ENCODE assay signal across 14 cellular contexts in genomic region chr3:117548600-117548999, GRCh38.
DNase-seq lines count a peak whose midpoint lies in the region; ATAC-seq and FAIRE-seq lines count a peak whose summit lies in the region.
"Had no signal": no experiment of that assay in that cellular context is flagged by ENCODE, and none has a peak within 500 bp of the region (broad histone marks: within the 10 kb centered on the region; RNA-seq: fewer than 3 reads in every experiment).

No MANE protein-coding gene starts in this region.

- peak overlapping the region; percentile 4 for H3K4me3 ChIP-seq in adipocyte (ENCODE audit: low read length)
- H3K4me3 ChIP-seq: BLaER1, SJSA1 had no signal

- peaks cover 33% of the 10 kb centered on the region for H3K4me1 ChIP-seq in adipocyte (ENCODE audit: control insufficient read depth, insufficient read depth, low read length)
- H3K4me1 ChIP-seq: SJSA1 had no signal

- DNase-seq in HCEC 1CT: peak; percentile 31
- DNase-seq in adipocyte (ENCODE audit: low read depth): peak; percentile 6
- DNase-seq in glomerular visceral epithelial cell (ENCODE audit: extremely low spot score): peak; percentile 29
- no peak for DNase-seq in urothelium cell line (ENCODE audit: low spot score)
- no peak for DNase-seq in stimulated activated naive CD8-positive, alpha-beta T cell treated with anti-CD3 and anti-CD28 coated beads, Interleukin-15, amount 100 ng/mL, for 72 hours
- no peak for DNase-seq in activated CD4-positive, alpha-beta T cell treated with anti-CD3 and anti-CD28 coated beads, Interleukin-2, amount 10 ng/mL, durations not matched to agents 24 days and 14 days
- DNase-seq: NCI-H1930, NCI-H2171 treated with DMSO at 0.1 percent for 48 hours, NCI-H524 had no signal

- no peak overlapping the region for H3K27ac Mint-ChIP-seq in stimulated activated naive CD8-positive, alpha-beta T cell treated with anti-CD3 and anti-CD28 coated beads, Interleukin-15, amount 100 ng/mL, for 72 hours
- no peak overlapping the region for H3K27ac Mint-ChIP-seq in activated CD4-positive, alpha-beta T cell treated with anti-CD3 and anti-CD28 coated beads, Interleukin-2, amount 10 ng/mL, durations not matched to agents 24 days and 14 days

- H3K36me3 ChIP-seq in adipocyte (ENCODE audit: control insufficient read depth, insufficient read depth, low read length, severe bottlenecking): no peaks in the 10 kb centered on the region
- H3K36me3 ChIP-seq: BLaER1, SJSA1 had no signal

- no peaks in the 10 kb centered on the region for H3K27me3 Mint-ChIP-seq in stimulated activated naive CD8-positive, alpha-beta T cell treated with anti-CD3 and anti-CD28 coated beads, Interleukin-15, amount 100 ng/mL, for 72 hours
- H3K27me3 Mint-ChIP-seq in activated CD4-positive, alpha-beta T cell treated with anti-CD3 and anti-CD28 coated beads, Interleukin-2, amount 10 ng/mL, durations not matched to agents 24 days and 14 days: no peaks in the 10 kb centered on the region

- H3K4me3 Mint-ChIP-seq in stimulated activated naive CD8-positive, alpha-beta T cell treated with anti-CD3 and anti-CD28 coated beads, Interleukin-15, amount 100 ng/mL, for 72 hours: no peak overlapping the region
- H3K4me3 Mint-ChIP-seq in activated CD4-positive, alpha-beta T cell treated with anti-CD3 and anti-CD28 coated beads, Interleukin-2, amount 10 ng/mL, durations not matched to agents 24 days and 14 days: no peak overlapping the region

- FAIRE-seq in urothelium cell line (lab: Jason Lieb, UNC): peak; percentile 59
- FAIRE-seq: H54, HepG2 had no signal

- H3K9me3 ChIP-seq in adipocyte (ENCODE audit: control insufficient read depth, low read length): no peaks in the 10 kb centered on the region
- H3K9me3 ChIP-seq: BLaER1, SJSA1 had no signal

- H3K36me3 Mint-ChIP-seq in activated CD4-positive, alpha-beta T cell treated with anti-CD3 and anti-CD28 coated beads, Interleukin-2, amount 10 ng/mL, durations not matched to agents 24 days and 14 days (ENCODE audit: low read depth): no peaks in the 10 kb centered on the region

- ATAC-seq in stimulated activated naive CD8-positive, alpha-beta T cell treated with anti-CD3 and anti-CD28 coated beads, Interleukin-15, amount 100 ng/mL, for 72 hours: no peak
- no peak for ATAC-seq in GM19328 (IDR thresholded peaks at IDR 0.05; ENCODE audit: unreplicated experiment)
- ATAC-seq: HepG2 had no signal

- H3K9me3 Mint-ChIP-seq in stimulated activated naive CD8-positive, alpha-beta T cell treated with anti-CD3 and anti-CD28 coated beads, Interleukin-15, amount 100 ng/mL, for 72 hours: peaks cover 5 to 25% of the 10 kb centered on the region in 2 donors
- H3K9me3 Mint-ChIP-seq in activated CD4-positive, alpha-beta T cell treated with anti-CD3 and anti-CD28 coated beads, Interleukin-2, amount 10 ng/mL, durations not matched to agents 24 days and 14 days: no peaks in the 10 kb centered on the region

- H3K4me1 Mint-ChIP-seq in stimulated activated naive CD8-positive, alpha-beta T cell treated with anti-CD3 and anti-CD28 coated beads, Interleukin-15, amount 100 ng/mL, for 72 hours: no peaks in the 10 kb centered on the region
- H3K4me1 Mint-ChIP-seq in activated CD4-positive, alpha-beta T cell treated with anti-CD3 and anti-CD28 coated beads, Interleukin-2, amount 10 ng/mL, durations not matched to agents 24 days and 14 days: no peaks in the 10 kb centered on the region

- H3K9ac ChIP-seq in adipocyte (ENCODE audit: low read length): peak overlapping the region; percentile 7
- H3K9ac ChIP-seq: BLaER1 had no signal

- intact Hi-C loops in activated CD4-positive, alpha-beta T cell treated with anti-CD3 and anti-CD28 coated beads, Interleukin-2, amount 10 ng/mL, durations not matched to agents 24 days and 14 days (cut with micrococcal nuclease): no loop called here

- no peaks in the 10 kb centered on the region for H3K27me3 ChIP-seq in adipocyte (replicated peaks; ENCODE audit: control insufficient read depth, insufficient read depth, low read length)
- H3K27me3 ChIP-seq: BLaER1, SJSA1 had no signal

Comparison
In these comparisons a context has a peak if more than half of its experiments do, and no peak if none do; other contexts are left out.
1. DNase-seq: peak in HCEC 1CT (single experiment), adipocyte (single experiment) and glomerular visceral epithelial cell (single experiment); none in urothelium cell line (single experiment), stimulated activated naive CD8-positive, alpha-beta T cell treated with anti-CD3 and anti-CD28 coated beads, Interleukin-15, amount 100 ng/mL, for 72 hours (0 of 2) and activated CD4-positive, alpha-beta T cell treated with anti-CD3 and anti-CD28 coated beads, Interleukin-2, amount 10 ng/mL, durations not matched to agents 24 days and 14 days (single experiment).